Comparison of ENCODE assay signal across 8 cellular contexts in genomic region chr16:3135120-3135715, GRCh38. TPM values are rescaled to one million over a fixed set of nuclear protein-coding genes. Genes with fewer than 3 reads are reported as not detected.
A peak's percentile ranks its signal among the peaks of the same experiment; 100 is the strongest.
DNase-seq lines count a peak whose midpoint lies in the region; ATAC-seq, FAIRE-seq and TF ChIP-seq lines count a peak whose summit lies in the region.

No MANE protein-coding gene starts in this region.

- no peaks in the 10 kb centered on the region for H3K9me3 ChIP-seq in hepatocyte (ENCODE audit: low read depth)
- no peaks in the 10 kb centered on the region for H3K9me3 ChIP-seq in small intestine (ENCODE audit: control insufficient read depth, low read depth)

- H3K27me3 ChIP-seq in hepatocyte (no peaks in the 10 kb centered on the region), small intestine (ENCODE audit: control insufficient read depth in 2 of 2, insufficient read depth in 2 of 2, low read length in 2 of 2) (no peaks in the 10 kb centered on the region)

- WGBS in hepatocyte (ENCODE audit: low lambda C conversion rate, missing lambda C conversion rate), result under 1% methylated on average over 23 of the region's 44 CpGs
- WGBS in small intestine, 3 donors, result 0 to 1% (median 1%) methylated on average over 35 to 44 of the region's 44 CpGs

- H3K4me1 ChIP-seq in hepatocyte (ENCODE audit: insufficient read depth) (peaks cover 10% of the 10 kb centered on the region), small intestine (ENCODE audit: control insufficient read depth in 2 of 2, insufficient read depth in 1 of 2, low read depth in 1 of 2, low read length in 1 of 2) (peaks cover 0 to 2% of the 10 kb centered on the region in 2 donors)

- H3K36me3 ChIP-seq in hepatocyte (replicated peaks; ENCODE audit: insufficient read depth, low read depth) (no peaks in the 10 kb centered on the region), small intestine (ENCODE audit: control insufficient read depth in 2 of 2, insufficient read depth in 2 of 2, low read length in 2 of 2) (peaks cover 0 to 2% of the 10 kb centered on the region in 2 donors)

- peak overlapping the region; percentile 80 for H2AFZ ChIP-seq in hepatocyte

- peak overlapping the region; percentile 75 for H3K4me2 ChIP-seq in hepatocyte

- H4K20me1 ChIP-seq in hepatocyte (ENCODE audit: insufficient read depth, poor library complexity, severe bottlenecking), result no peaks in the 10 kb centered on the region

- H3K4me3 ChIP-seq in AG09309 (ENCODE audit: control insufficient read depth, low read depth, low read length) (peak overlapping the region; percentile 100), hepatocyte (peak overlapping the region; percentile 31), small intestine (ENCODE audit: low read depth in 1 of 2, low read length in 2 of 2) (peak overlapping the region; percentile 75 to 87)

- H3K79me2 ChIP-seq in hepatocyte, result peaks cover 40% of the 10 kb centered on the region

- ATAC-seq in GM21526 (IDR thresholded peaks at IDR 0.05; ENCODE audit: low FRiP score, unreplicated experiment) (peak; percentile 34), GM21619 (IDR thresholded peaks at IDR 0.05; ENCODE audit: unreplicated experiment) (no peak)

- TF ChIP-seq CTCF in AG09309 (IDR thresholded peaks at IDR 0.05; ENCODE audit: control insufficient read depth, insufficient read depth, low read depth, low read length, missing control alignments) (no peak), VCaP (conservative IDR thresholded peaks at IDR 0.05) (no peak), hepatocyte (IDR thresholded peaks at IDR 0.05; ENCODE audit: poor library complexity) (no peak)

- FAIRE-seq in small intestine (lab: Jason Lieb, UNC), result no peak

- H3K9me2 ChIP-seq in hepatocyte (replicated peaks; ENCODE audit: insufficient read depth), result no peaks in the 10 kb centered on the region

- H3K27ac ChIP-seq in VCaP, result peak overlapping the region; percentile 91
- H3K27ac ChIP-seq in hepatocyte, result peak overlapping the region; percentile 81
- peak overlapping the region; percentile 82 to 89 for H3K27ac ChIP-seq in small intestine (ENCODE audit: low read depth in 1 of 2, low read length in 1 of 2)

- DNase-seq in AG09309 (ENCODE audit: low read depth) (no peak), hepatocyte (ENCODE audit: low spot score) (no peak), small intestine (peak; percentile 30), DMS114 treated with DMSO at 0.1 percent for 48 hours (lab: John Stamatoyannopoulos, UW; ENCODE audit: unreplicated experiment) (no peak), CD1c-positive myeloid dendritic cell (ENCODE audit: extremely low spot score) (no peak)

RNA-seq across cellular contexts. Expression of gene ZNF213, which starts 0.4 kb away (rescaled TPM):
- 3.4 and 3.8 TPM in 2 replicates for total RNA-seq in hepatocyte
- 4.0 and 6.0 TPM in 2 replicates for polyA plus RNA-seq in hepatocyte
- 10 to 100 TPM; 10.8 to 12.3 (median 11.4) TPM for polyA plus RNA-seq in small intestine

RNA-seq across cellular contexts. Expression of gene ZNF205, which starts 22.8 kb away (rescaled TPM):
- total RNA-seq in hepatocyte, result 10.0 and 12.3 TPM in 2 replicates
- 12.6 and 13.2 TPM in 2 replicates for polyA plus RNA-seq in hepatocyte
- 10 to 100 TPM; 15.4 to 17.7 (median 16.9) TPM for polyA plus RNA-seq in small intestine

RNA-seq across cellular contexts. Expression of gene ZSCAN10, which starts 36.1 kb away (rescaled TPM):
- total RNA-seq in hepatocyte, result not detected in 2 replicates
- not detected in 2 replicates for polyA plus RNA-seq in hepatocyte
- under 1 TPM in 1 of 3 donors, not detected in 2; 0.03 TPM for polyA plus RNA-seq in small intestine

RNA-seq across cellular contexts. Expression of gene OR1F1, which starts 52.8 kb away (rescaled TPM):
- total RNA-seq in hepatocyte, result not detected in 2 replicates
- 0.61 TPM in 1 of 2 replicates, not detected in the other for polyA plus RNA-seq in hepatocyte
- polyA plus RNA-seq in small intestine, result not detected

Comparison
In these comparisons a context has a peak if more than half of its experiments do, and no peak if none do; other contexts are left out.
1. H3K4me3 ChIP-seq: peak in every context shown above with its lines; median percentile 100 in AG09309; 81 in small intestine; 31 in hepatocyte.